8 cellular contexts compared by ENCODE assay signal in the genomic region with DNA sequence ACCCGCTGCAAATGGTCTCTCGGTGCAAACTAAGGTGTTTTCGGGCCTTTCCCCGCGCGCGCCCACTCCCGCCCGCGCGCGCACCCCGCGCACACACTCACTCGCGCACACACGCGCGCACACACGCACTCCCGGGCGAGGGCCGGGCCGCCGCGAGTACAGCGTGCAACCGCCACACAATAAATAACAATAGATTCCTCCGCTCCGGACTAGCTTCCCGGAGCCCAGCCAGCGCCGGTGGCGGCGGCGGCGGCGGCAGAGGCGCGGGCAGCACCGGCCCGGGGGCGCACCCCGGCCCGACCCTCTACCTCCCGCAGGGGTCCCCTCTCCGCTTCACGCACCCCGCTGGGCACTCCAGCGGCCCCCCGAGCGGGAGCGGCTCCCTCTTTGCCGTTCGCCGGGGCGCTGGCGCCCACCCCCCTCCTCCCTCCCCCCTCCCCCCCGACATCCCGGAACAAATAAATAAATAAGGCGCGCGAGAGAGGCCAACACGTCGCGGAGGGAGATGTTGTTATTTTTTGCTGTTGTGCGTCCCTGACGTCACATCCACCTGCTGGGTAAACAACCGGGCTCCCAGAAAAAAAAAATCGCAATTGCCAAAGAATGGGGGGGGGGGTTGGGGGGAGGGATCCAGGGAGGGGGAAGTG. TPM values are rescaled to one million over a fixed set of nuclear protein-coding genes. Genes with fewer than 3 reads are reported as not detected.
DNase-seq lines count a peak whose midpoint lies in the region; ATAC-seq and TF ChIP-seq lines count a peak whose summit lies in the region.

Gene FOXP1 (minus strand): TSS at position 160 of the 647 bp plus-strand sequence. CDS start 385,347 bp downstream, outside the sequence.

- ATAC-seq in SK-N-SH treated with all-trans-retinoic acid at 6 μM for 48 hours (peak; percentile 33), thoracic aorta (ENCODE audit: insufficient number of reproducible peaks, low FRiP score, low read depth) (peak; percentile 17)
- ATAC-seq in activated naive CD8-positive, alpha-beta T cell treated with anti-CD3 and anti-CD28 coated beads, Interleukin-2, amount 10 ng/mL, durations not matched to agents 7 days and 5 days (ENCODE audit: low read depth) = peak; percentile 48

- no peaks in the 10 kb centered on the region for H3K27me3 Mint-ChIP-seq in activated naive CD8-positive, alpha-beta T cell treated with anti-CD3 and anti-CD28 coated beads, Interleukin-2, amount 10 ng/mL, durations not matched to agents 7 days and 5 days

- H3K9me3 ChIP-seq in thoracic aorta = no peaks in the 10 kb centered on the region

- H3K36me3 Mint-ChIP-seq in activated naive CD8-positive, alpha-beta T cell treated with anti-CD3 and anti-CD28 coated beads, Interleukin-2, amount 10 ng/mL, durations not matched to agents 7 days and 5 days = no peaks in the 10 kb centered on the region

- DNase-seq in NCI-H1092 treated with DMSO at 0.1 percent for 48 hours (lab: John Stamatoyannopoulos, UW) (peak; percentile 40), NCI-H1092 (lab: John Stamatoyannopoulos, UW) (no peak), LNCaP clone FGC (ENCODE audit: low read depth) (peak; percentile 80), head of caudate nucleus (peak; percentile 61 to 89 (median 76)), occipital lobe (lab: John Stamatoyannopoulos, UW) (peak; percentile 64), thoracic aorta (ENCODE audit: low spot score) (peak; percentile 31)
- peak; percentile 78 for DNase-seq in activated naive CD8-positive, alpha-beta T cell treated with anti-CD3 and anti-CD28 coated beads, Interleukin-2, amount 10 ng/mL, durations not matched to agents 7 days and 5 days

- H3K4me3 ChIP-seq in LNCaP clone FGC (ENCODE audit: low read depth, low read length) (peak within 1 kb of the TSS; percentile 86), thoracic aorta (peak within 1 kb of the TSS; percentile 98)

- H3K27ac ChIP-seq in thoracic aorta = peak within 1 kb of the TSS; percentile 97

- peaks cover 35% of the 10 kb centered on the region for H3K4me1 Mint-ChIP-seq in activated naive CD8-positive, alpha-beta T cell treated with anti-CD3 and anti-CD28 coated beads, Interleukin-2, amount 10 ng/mL, durations not matched to agents 7 days and 5 days

- H3K36me3 ChIP-seq in thoracic aorta = no peaks in the 10 kb centered on the region

- intact Hi-C loops in head of caudate nucleus (cut with DNase I) = loop anchor here (5.0 to 10.0 kb wide), 5 partner anchors 71 to 569 kb away; no protein-coding TSS in a partner anchor

- H3K4me1 ChIP-seq in thoracic aorta (ENCODE audit: control insufficient read depth in 1 of 2, low read depth in 2 of 2) = peaks cover 23 to 30% of the 10 kb centered on the region in 2 donors

- peak within 1 kb of the TSS; percentile 99 for H3K27ac Mint-ChIP-seq in activated naive CD8-positive, alpha-beta T cell treated with anti-CD3 and anti-CD28 coated beads, Interleukin-2, amount 10 ng/mL, durations not matched to agents 7 days and 5 days

- H3K9me3 Mint-ChIP-seq in activated naive CD8-positive, alpha-beta T cell treated with anti-CD3 and anti-CD28 coated beads, Interleukin-2, amount 10 ng/mL, durations not matched to agents 7 days and 5 days = no peaks in the 10 kb centered on the region

- H3K4me3 Mint-ChIP-seq in activated naive CD8-positive, alpha-beta T cell treated with anti-CD3 and anti-CD28 coated beads, Interleukin-2, amount 10 ng/mL, durations not matched to agents 7 days and 5 days = peak within 1 kb of the TSS; percentile 98

- TF ChIP-seq CTCF in LNCaP clone FGC (IDR thresholded peaks at IDR 0.05; ENCODE audit: control insufficient read depth, extremely low read depth, insufficient read depth) (no peak), thoracic aorta (IDR thresholded peaks at IDR 0.05) (no peak)

- POLR2A ChIA-PET in activated naive CD8-positive, alpha-beta T cell treated with anti-CD3 and anti-CD28 coated beads, Interleukin-2, amount 10 ng/mL, durations not matched to agents 7 days and 5 days (lab: Charles Lee) = interaction anchor here (0.7 to 2.9 kb wide), 16 partner anchors 9 to 519 kb away, joined by 3 to 21 read pairs (median 5); no protein-coding TSS in a partner anchor

- H3K27me3 ChIP-seq in thoracic aorta (replicated peaks; ENCODE audit: insufficient read depth) = no peaks in the 10 kb centered on the region

TF ChIP-seq in SK-N-SH treated with all-trans-retinoic acid at 6 μM for 48 hours, 23 proteins besides CTCF, POLR2A, EP300 and RAD21:
- TF ChIP-seq CSDC2 (CRISPR knock-in tag; IDR thresholded peaks at IDR 0.05) (no peak), SNAI2 (CRISPR knock-in tag; IDR thresholded peaks at IDR 0.05) (no peak)
- TF ChIP-seq, protein P1, sequence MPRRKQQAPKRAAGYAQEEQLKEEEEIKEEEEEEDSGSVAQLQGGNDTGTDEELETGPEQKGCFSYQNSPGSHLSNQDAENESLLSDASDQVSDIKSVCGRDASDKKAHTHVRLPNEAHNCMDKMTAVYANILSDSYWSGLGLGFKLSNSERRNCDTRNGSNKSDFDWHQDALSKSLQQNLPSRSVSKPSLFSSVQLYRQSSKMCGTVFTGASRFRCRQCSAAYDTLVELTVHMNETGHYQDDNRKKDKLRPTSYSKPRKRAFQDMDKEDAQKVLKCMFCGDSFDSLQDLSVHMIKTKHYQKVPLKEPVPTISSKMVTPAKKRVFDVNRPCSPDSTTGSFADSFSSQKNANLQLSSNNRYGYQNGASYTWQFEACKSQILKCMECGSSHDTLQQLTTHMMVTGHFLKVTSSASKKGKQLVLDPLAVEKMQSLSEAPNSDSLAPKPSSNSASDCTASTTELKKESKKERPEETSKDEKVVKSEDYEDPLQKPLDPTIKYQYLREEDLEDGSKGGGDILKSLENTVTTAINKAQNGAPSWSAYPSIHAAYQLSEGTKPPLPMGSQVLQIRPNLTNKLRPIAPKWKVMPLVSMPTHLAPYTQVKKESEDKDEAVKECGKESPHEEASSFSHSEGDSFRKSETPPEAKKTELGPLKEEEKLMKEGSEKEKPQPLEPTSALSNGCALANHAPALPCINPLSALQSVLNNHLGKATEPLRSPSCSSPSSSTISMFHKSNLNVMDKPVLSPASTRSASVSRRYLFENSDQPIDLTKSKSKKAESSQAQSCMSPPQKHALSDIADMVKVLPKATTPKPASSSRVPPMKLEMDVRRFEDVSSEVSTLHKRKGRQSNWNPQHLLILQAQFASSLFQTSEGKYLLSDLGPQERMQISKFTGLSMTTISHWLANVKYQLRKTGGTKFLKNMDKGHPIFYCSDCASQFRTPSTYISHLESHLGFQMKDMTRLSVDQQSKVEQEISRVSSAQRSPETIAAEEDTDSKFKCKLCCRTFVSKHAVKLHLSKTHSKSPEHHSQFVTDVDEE (CRISPR knock-in tag; IDR thresholded peaks at IDR 0.05) = 0 out of 2 replicates have a peak, but pooled peaks have one; percentile 11

RNA-seq across cellular contexts. Expression of gene FOXP1, which starts in this region (rescaled TPM):
- total RNA-seq in activated naive CD8-positive, alpha-beta T cell treated with anti-CD3 and anti-CD28 coated beads, Interleukin-2, amount 10 ng/mL, durations not matched to agents 7 days and 5 days = 100 to 1,000 TPM; 178 TPM
- total RNA-seq in occipital lobe (168 TPM), thoracic aorta (100 to 1,000 TPM; 176 to 255 TPM)
